ENCODE assay signal across 16 cellular contexts in the genomic region with DNA sequence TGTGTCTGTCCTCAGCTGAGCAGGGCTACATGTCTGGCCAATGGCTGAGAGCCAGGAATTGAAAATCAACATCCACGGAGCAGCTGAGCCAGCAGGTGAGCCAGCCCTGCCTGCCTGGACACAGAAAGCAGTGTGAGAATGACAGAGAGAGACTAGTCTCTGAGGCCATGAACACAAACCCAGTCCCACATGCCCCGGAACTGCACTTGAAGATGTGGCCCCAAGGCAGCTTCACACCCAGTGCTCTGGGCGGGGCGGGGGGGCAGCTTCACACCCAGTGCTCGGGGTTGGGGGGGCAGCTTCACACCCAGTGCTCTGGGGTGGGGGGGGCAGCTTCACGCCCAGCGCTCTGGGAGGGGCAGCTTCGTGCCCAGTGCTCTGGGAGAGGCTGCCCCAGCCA. TPM values are rescaled to one million over a fixed set of nuclear protein-coding genes. Genes with fewer than 3 reads are reported as not detected.
DNase-seq lines count a peak whose midpoint lies in the region; ATAC-seq, FAIRE-seq and TF ChIP-seq lines count a peak whose summit lies in the region.
"Had no signal": no experiment of that assay in that cellular context is flagged by ENCODE, and none has a peak within 500 bp of the region (broad histone marks: within the 10 kb centered on the region; RNA-seq: fewer than 3 reads in every experiment).

No MANE protein-coding gene starts in this region.

- H3K27ac ChIP-seq in SJCRH30 (no peak overlapping the region), endodermal cell (ENCODE audit: low read depth, low read length) (no peak overlapping the region)
- H3K27ac ChIP-seq: gastrocnemius medialis, left ventricle myocardium inferior, suprapubic skin had no signal

- no peak overlapping the region for H3K4me3 ChIP-seq in SJCRH30
- H3K4me3 ChIP-seq in endodermal cell (ENCODE audit: low read length) = no peak overlapping the region
- H3K4me3 ChIP-seq: gastrocnemius medialis, left ventricle myocardium inferior, suprapubic skin had no signal

- H3K27me3 ChIP-seq in SJCRH30 (0 out of 2 replicates have a peak, but pooled peaks cover 2% of the 10 kb centered on the region), endodermal cell (ENCODE audit: control insufficient read depth, insufficient read depth, low read length, poor library complexity, severe bottlenecking) (no peaks in the 10 kb centered on the region)
- H3K27me3 ChIP-seq: gastrocnemius medialis, suprapubic skin had no signal

- H3K27ac Mint-ChIP-seq in endodermal cell = no peak overlapping the region

- H3K4me1 Mint-ChIP-seq in endodermal cell = peaks cover 16% of the 10 kb centered on the region

- TF ChIP-seq CTCF in endodermal cell (conservative IDR thresholded peaks at IDR 0.05) = no peak

- peak; percentile 46 for FAIRE-seq in urothelium cell line (lab: Jason Lieb, UNC)
- FAIRE-seq: colon had no signal

- no peak for ATAC-seq in GM21367 (IDR thresholded peaks at IDR 0.05; ENCODE audit: unreplicated experiment)
- ATAC-seq: gastrocnemius medialis had no signal

- H3K36me3 ChIP-seq in SJCRH30 (no peaks in the 10 kb centered on the region; the same call in 1 of the 2 replicates), endodermal cell (ENCODE audit: control insufficient read depth, insufficient read depth, low read length) (peaks cover 18% of the 10 kb centered on the region)
- H3K36me3 ChIP-seq: gastrocnemius medialis, left ventricle myocardium inferior had no signal

- no peak overlapping the region for H3K9ac ChIP-seq in endodermal cell (ENCODE audit: extremely low read depth, low read length, poor library complexity, severe bottlenecking)

- H3K4me1 ChIP-seq in SJCRH30 = peaks cover 13% of the 10 kb centered on the region
- H3K4me1 ChIP-seq in endodermal cell (ENCODE audit: control insufficient read depth, insufficient read depth, low read length) = peaks cover 9% of the 10 kb centered on the region
- H3K4me1 ChIP-seq: gastrocnemius medialis had no signal

- DNase-seq in stimulated activated CD8-positive, alpha-beta memory T cell treated with anti-CD3 and anti-CD28 coated beads, Interleukin-12 subunit alpha, Interleukin-12 subunit beta, amount 100 ng/mL, for 4 hours (ENCODE audit: low read depth) = peak; percentile 24
- DNase-seq in stimulated activated CD8-positive, alpha-beta memory T cell treated with anti-CD3 and anti-CD28 coated beads, Interleukin-4, amount 100 ng/mL, for 48 hours = no peak
- DNase-seq in SJCRH30 = peak; percentile 64 to 71
- DNase-seq in myocyte (ENCODE audit: low read depth) = peak; percentile 53
- no peak for DNase-seq in urothelium cell line (ENCODE audit: low spot score)
- no peak for DNase-seq in endodermal cell
- no peak for DNase-seq in mesenteric fat pad (ENCODE audit: low spot score)
- DNase-seq: activated CD4-positive, alpha-beta T cell treated with anti-CD3 and anti-CD28 coated beads, Interleukin-2, amount 50 U/mL, for 4 hours; anterior cingulate cortex; gastrocnemius medialis; left ventricle myocardium inferior; MM.1S; NCI-H2029 had no signal

- H3K36me3 Mint-ChIP-seq in endodermal cell (ENCODE audit: low read depth) = peaks cover 37% of the 10 kb centered on the region

- H3K27me3 Mint-ChIP-seq in endodermal cell (ENCODE audit: insufficient read depth) = no peaks in the 10 kb centered on the region

- H3K4me3 Mint-ChIP-seq in endodermal cell = no peak overlapping the region

- H3K9me3 ChIP-seq in SJCRH30 (replicated peaks) (peaks cover 7% of the 10 kb centered on the region), endodermal cell (ENCODE audit: control insufficient read depth, low read length) (peaks cover 20% of the 10 kb centered on the region)
- H3K9me3 ChIP-seq: gastrocnemius medialis, suprapubic skin had no signal

- peaks cover 13% of the 10 kb centered on the region for H3K9me3 Mint-ChIP-seq in endodermal cell

- WGBS in endodermal cell (ENCODE audit: insufficient coverage in 1 of 2, insufficient read length in 1 of 2), 2 experiments = 87 to 100% methylated on average over 7 to 8 of the region's 8 CpGs

RNA-seq across cellular contexts. Expression of a gene that starts 37.7 kb away (rescaled TPM):
- 79.9 and 94.8 TPM in 2 replicates for total RNA-seq in SJCRH30 (2014; rRNA removed; shearing (Covaris generic))
- total RNA-seq in myocyte (34.9 and 40.2 TPM in 2 replicates), endodermal cell (10 to 100 TPM; 79.7 to 84.5 TPM), mesenteric fat pad (30.7 TPM)
- 27.2 TPM for polyA plus RNA-seq in myocyte (2012)
- polyA plus RNA-seq in endodermal cell (2013, experiment 1 of 2) = 53.2 TPM
- polyA plus RNA-seq in endodermal cell (2013, experiment 2 of 2) = 44.8 TPM

Comparison
In these comparisons a context has a peak if more than half of its experiments do, and no peak if none do; other contexts are left out.
1. DNase-seq: peak in stimulated activated CD8-positive, alpha-beta memory T cell treated with anti-CD3 and anti-CD28 coated beads, Interleukin-12 subunit alpha, Interleukin-12 subunit beta, amount 100 ng/mL, for 4 hours (single experiment), SJCRH30 (2 of 2) and myocyte (single experiment); none in stimulated activated CD8-positive, alpha-beta memory T cell treated with anti-CD3 and anti-CD28 coated beads, Interleukin-4, amount 100 ng/mL, for 48 hours (single experiment), urothelium cell line (single experiment), endodermal cell (single experiment) and mesenteric fat pad (single experiment).